Comparison of ENCODE assay signal across 18 cellular contexts in genomic region chr6:151118453-151119123, GRCh38.
"Had no signal": no experiment of that assay in that cellular context is flagged by ENCODE, and none has a peak within 500 bp of the region (broad histone marks: within the 10 kb centered on the region; RNA-seq: fewer than 3 reads in every experiment).

No MANE protein-coding gene starts in this region.

- H3K9me3 ChIP-seq: sigmoid colon had no signal

- H3K27me3 Mint-ChIP-seq: activated T-cell treated with anti-CD3 and anti-CD28 coated beads, Interleukin-2, amount 50 U/mL, for 24 hours; brain; dendritic cell treated with granulocyte-macrophage colony-stimulating factor and Interleukin-4, amounts not matched to agents 40 ng/mL and 50 ng/mL, for 4 days had no signal

- H3K4me3 Mint-ChIP-seq: activated CD8-positive, alpha-beta memory T cell treated with anti-CD3 and anti-CD28 coated beads, Interleukin-2, amount 10 ng/mL, durations not matched to agents 7 days and 5 days; activated naive CD8-positive, alpha-beta T cell; activated T-cell treated with anti-CD3 and anti-CD28 coated beads, Interleukin-2, amount 50 U/mL, for 24 hours; brain; dendritic cell treated with granulocyte-macrophage colony-stimulating factor and Interleukin-4, amounts not matched to agents 40 ng/mL and 50 ng/mL, for 4 days; immature natural killer cell; T-helper 2 cell treated with Interferon-gamma antibody and Interleukin-4, amounts not matched to agents 5 μg/mL and 100 μg/mL, for 36 hours had no signal

- H3K4me1 Mint-ChIP-seq: activated CD8-positive, alpha-beta memory T cell treated with anti-CD3 and anti-CD28 coated beads, Interleukin-2, amount 10 ng/mL, durations not matched to agents 7 days and 5 days had no signal

- ATAC-seq: activated CD8-positive, alpha-beta memory T cell treated with anti-CD3 and anti-CD28 coated beads, Interleukin-2, amount 10 ng/mL, durations not matched to agents 7 days and 5 days; left ventricle myocardium superior had no signal

- DNase-seq: activated CD4-positive, alpha-beta T cell treated with anti-CD3 and anti-CD28 coated beads, Interleukin-2, amount 50 U/mL, for 4 hours; activated CD4-positive, CD25-positive, alpha-beta regulatory T cell treated with anti-CD3 and anti-CD28 coated beads, Interleukin-2, amount 50 U/mL, for 72 hours; activated CD8-positive, alpha-beta memory T cell treated with anti-CD3 and anti-CD28 coated beads, Interleukin-2, amount 10 ng/mL, durations not matched to agents 7 days and 5 days; activated gamma-delta T cell; activated T-cell treated with anti-CD3 and anti-CD28 coated beads, Interleukin-2, amount 50 U/mL, for 24 hours; amygdala; immature natural killer cell; left ventricle myocardium superior; mesendoderm; occipital lobe; sigmoid colon; stimulated activated CD4-positive, alpha-beta T cell treated with anti-CD3 and anti-CD28 coated beads, Interleukin-2, amount 100 ng/mL, for 48 hours; stimulated activated naive CD4-positive, alpha-beta T cell treated with Interleukin-2 at 50 U/mL for 16 hours; trophoblast cell had no signal

- H3K27ac Mint-ChIP-seq: activated CD8-positive, alpha-beta memory T cell treated with anti-CD3 and anti-CD28 coated beads, Interleukin-2, amount 10 ng/mL, durations not matched to agents 7 days and 5 days; activated naive CD8-positive, alpha-beta T cell; activated T-cell treated with anti-CD3 and anti-CD28 coated beads, Interleukin-2, amount 50 U/mL, for 24 hours; dendritic cell treated with granulocyte-macrophage colony-stimulating factor and Interleukin-4, amounts not matched to agents 40 ng/mL and 50 ng/mL, for 4 days; immature natural killer cell; T-helper 2 cell treated with Interferon-gamma antibody and Interleukin-4, amounts not matched to agents 5 μg/mL and 100 μg/mL, for 36 hours had no signal

- H3K36me3 ChIP-seq: sigmoid colon had no signal

- H3K4me3 ChIP-seq: sigmoid colon had no signal

- H3K36me3 Mint-ChIP-seq: activated CD8-positive, alpha-beta memory T cell treated with anti-CD3 and anti-CD28 coated beads, Interleukin-2, amount 10 ng/mL, durations not matched to agents 7 days and 5 days; activated naive CD8-positive, alpha-beta T cell; brain; immature natural killer cell had no signal

- H3K27me3 ChIP-seq: sigmoid colon had no signal

- H3K9me3 Mint-ChIP-seq: activated T-cell treated with anti-CD3 and anti-CD28 coated beads, Interleukin-2, amount 50 U/mL, for 24 hours; dendritic cell treated with granulocyte-macrophage colony-stimulating factor and Interleukin-4, amounts not matched to agents 40 ng/mL and 50 ng/mL, for 4 days; immature natural killer cell; T-helper 2 cell treated with Interferon-gamma antibody and Interleukin-4, amounts not matched to agents 5 μg/mL and 100 μg/mL, for 36 hours had no signal
